ENCODE assay signal across 8 cellular contexts in the genomic region with DNA sequence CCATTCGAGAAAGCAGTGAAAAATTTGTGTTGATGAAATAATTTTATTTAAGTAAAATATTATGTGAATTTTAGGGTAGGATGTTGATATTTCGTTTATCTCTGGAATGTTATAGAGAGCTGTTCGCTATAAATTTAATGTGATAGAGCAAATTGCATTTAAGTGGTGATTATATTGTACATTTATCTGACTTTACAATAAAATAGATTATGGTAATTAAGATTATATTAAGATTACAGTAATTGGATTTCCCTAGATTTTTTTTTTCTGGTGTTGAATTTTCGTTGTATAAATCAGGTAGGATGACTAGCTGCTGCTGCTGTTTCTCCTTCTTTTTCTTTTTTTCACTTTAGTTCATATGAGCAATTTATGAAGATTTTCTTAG.
"Had no signal": no experiment of that assay in that cellular context is flagged by ENCODE, and none has a peak within 500 bp of the region (broad histone marks: within the 10 kb centered on the region; RNA-seq: fewer than 3 reads in every experiment).

No MANE protein-coding gene starts in this region.

- H3K9me3 ChIP-seq: HAP-1 had no signal

- H3K4me3 ChIP-seq: GM23248, HAP-1, K562 had no signal

- H3K27ac ChIP-seq: GM23248 had no signal

- ATAC-seq: HCT116, K562 had no signal

- DNase-seq: GM23248, GOT3, H7, IMR-90, KG1 had no signal
